In the genomic region with DNA sequence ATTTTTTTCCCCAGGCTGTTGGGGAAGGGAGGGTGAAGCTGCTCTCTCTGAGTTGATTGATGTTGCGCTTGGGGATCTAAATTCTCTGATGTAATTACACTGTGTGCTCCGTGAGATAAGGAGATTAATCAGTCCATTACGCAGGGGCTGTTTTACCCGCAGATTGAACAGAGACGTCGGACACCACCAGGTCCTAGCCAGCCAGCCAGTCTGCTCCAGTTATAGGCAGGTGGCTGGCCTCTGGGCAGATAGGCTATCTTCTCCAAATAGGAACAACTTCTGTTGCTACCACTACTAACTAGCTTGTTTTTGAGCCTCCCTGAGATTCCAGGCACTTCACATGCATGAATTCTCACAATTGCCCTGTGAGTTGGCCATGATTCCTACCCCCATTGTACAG, we compare ENCODE assay signal across 1 cellular context.
TF ChIP-seq lines count a peak whose summit lies in the region.

No MANE protein-coding gene starts in this region.

TF ChIP-seq in H1, 55 proteins besides CTCF, POLR2A, EP300 and RAD21 (continued from another document):
- TF ChIP-seq, protein P1, sequence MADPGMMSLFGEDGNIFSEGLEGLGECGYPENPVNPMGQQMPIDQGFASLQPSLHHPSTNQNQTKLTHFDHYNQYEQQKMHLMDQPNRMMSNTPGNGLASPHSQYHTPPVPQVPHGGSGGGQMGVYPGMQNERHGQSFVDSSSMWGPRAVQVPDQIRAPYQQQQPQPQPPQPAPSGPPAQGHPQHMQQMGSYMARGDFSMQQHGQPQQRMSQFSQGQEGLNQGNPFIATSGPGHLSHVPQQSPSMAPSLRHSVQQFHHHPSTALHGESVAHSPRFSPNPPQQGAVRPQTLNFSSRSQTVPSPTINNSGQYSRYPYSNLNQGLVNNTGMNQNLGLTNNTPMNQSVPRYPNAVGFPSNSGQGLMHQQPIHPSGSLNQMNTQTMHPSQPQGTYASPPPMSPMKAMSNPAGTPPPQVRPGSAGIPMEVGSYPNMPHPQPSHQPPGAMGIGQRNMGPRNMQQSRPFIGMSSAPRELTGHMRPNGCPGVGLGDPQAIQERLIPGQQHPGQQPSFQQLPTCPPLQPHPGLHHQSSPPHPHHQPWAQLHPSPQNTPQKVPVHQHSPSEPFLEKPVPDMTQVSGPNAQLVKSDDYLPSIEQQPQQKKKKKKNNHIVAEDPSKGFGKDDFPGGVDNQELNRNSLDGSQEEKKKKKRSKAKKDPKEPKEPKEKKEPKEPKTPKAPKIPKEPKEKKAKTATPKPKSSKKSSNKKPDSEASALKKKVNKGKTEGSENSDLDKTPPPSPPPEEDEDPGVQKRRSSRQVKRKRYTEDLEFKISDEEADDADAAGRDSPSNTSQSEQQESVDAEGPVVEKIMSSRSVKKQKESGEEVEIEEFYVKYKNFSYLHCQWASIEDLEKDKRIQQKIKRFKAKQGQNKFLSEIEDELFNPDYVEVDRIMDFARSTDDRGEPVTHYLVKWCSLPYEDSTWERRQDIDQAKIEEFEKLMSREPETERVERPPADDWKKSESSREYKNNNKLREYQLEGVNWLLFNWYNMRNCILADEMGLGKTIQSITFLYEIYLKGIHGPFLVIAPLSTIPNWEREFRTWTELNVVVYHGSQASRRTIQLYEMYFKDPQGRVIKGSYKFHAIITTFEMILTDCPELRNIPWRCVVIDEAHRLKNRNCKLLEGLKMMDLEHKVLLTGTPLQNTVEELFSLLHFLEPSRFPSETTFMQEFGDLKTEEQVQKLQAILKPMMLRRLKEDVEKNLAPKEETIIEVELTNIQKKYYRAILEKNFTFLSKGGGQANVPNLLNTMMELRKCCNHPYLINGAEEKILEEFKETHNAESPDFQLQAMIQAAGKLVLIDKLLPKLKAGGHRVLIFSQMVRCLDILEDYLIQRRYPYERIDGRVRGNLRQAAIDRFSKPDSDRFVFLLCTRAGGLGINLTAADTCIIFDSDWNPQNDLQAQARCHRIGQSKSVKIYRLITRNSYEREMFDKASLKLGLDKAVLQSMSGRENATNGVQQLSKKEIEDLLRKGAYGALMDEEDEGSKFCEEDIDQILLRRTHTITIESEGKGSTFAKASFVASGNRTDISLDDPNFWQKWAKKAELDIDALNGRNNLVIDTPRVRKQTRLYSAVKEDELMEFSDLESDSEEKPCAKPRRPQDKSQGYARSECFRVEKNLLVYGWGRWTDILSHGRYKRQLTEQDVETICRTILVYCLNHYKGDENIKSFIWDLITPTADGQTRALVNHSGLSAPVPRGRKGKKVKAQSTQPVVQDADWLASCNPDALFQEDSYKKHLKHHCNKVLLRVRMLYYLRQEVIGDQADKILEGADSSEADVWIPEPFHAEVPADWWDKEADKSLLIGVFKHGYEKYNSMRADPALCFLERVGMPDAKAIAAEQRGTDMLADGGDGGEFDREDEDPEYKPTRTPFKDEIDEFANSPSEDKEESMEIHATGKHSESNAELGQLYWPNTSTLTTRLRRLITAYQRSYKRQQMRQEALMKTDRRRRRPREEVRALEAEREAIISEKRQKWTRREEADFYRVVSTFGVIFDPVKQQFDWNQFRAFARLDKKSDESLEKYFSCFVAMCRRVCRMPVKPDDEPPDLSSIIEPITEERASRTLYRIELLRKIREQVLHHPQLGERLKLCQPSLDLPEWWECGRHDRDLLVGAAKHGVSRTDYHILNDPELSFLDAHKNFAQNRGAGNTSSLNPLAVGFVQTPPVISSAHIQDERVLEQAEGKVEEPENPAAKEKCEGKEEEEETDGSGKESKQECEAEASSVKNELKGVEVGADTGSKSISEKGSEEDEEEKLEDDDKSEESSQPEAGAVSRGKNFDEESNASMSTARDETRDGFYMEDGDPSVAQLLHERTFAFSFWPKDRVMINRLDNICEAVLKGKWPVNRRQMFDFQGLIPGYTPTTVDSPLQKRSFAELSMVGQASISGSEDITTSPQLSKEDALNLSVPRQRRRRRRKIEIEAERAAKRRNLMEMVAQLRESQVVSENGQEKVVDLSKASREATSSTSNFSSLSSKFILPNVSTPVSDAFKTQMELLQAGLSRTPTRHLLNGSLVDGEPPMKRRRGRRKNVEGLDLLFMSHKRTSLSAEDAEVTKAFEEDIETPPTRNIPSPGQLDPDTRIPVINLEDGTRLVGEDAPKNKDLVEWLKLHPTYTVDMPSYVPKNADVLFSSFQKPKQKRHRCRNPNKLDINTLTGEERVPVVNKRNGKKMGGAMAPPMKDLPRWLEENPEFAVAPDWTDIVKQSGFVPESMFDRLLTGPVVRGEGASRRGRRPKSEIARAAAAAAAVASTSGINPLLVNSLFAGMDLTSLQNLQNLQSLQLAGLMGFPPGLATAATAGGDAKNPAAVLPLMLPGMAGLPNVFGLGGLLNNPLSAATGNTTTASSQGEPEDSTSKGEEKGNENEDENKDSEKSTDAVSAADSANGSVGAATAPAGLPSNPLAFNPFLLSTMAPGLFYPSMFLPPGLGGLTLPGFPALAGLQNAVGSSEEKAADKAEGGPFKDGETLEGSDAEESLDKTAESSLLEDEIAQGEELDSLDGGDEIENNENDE (IDR thresholded peaks at IDR 0.05; ENCODE audit: insufficient replicate concordance, low read length): no peak
- TF ChIP-seq MAFK (IDR thresholded peaks at IDR 0.05; ENCODE audit: low read depth, low read length) (no peak), HDAC2 (IDR thresholded peaks at IDR 0.05; ENCODE audit: borderline replicate concordance in 1 of 2, low read depth in 2 of 2, low read length in 2 of 2) (no peak), PHF8 (conservative IDR thresholded peaks at IDR 0.05; ENCODE audit: low read depth, low read length) (no peak)
TF ChIP-seq in H1: peak in this region for 0.
